Comparison of ENCODE assay signal across 11 cellular contexts in genomic region chr13:113532156-113532806, GRCh38. TPM values are rescaled to one million over a fixed set of nuclear protein-coding genes. Genes with fewer than 3 reads are reported as not detected.
A peak's percentile ranks its signal among the peaks of the same experiment; 100 is the strongest.
DNase-seq lines count a peak whose midpoint lies in the region; ATAC-seq, FAIRE-seq and TF ChIP-seq lines count a peak whose summit lies in the region.
"Had no signal": no experiment of that assay in that cellular context is flagged by ENCODE, and none has a peak within 500 bp of the region (broad histone marks: within the 10 kb centered on the region; RNA-seq: fewer than 3 reads in every experiment).

No MANE protein-coding gene starts in this region.

- H3K4me3 Mint-ChIP-seq in dendritic cell treated with granulocyte-macrophage colony-stimulating factor and Interleukin-4, amounts not matched to agents 40 ng/mL and 50 ng/mL, for 4 days = no peak overlapping the region
- H3K4me3 Mint-ChIP-seq: naive thymus-derived CD4-positive, alpha-beta T cell had no signal

- intact Hi-C loops in Right ventricle myocardium inferior (cut with DNase I) (no loop called here), HepG2 (cut with micrococcal nuclease; ENCODE audit: unreplicated experiment) (no loop called here), esophagus muscularis mucosa (cut with DNase I) (no loop called here)
- intact Hi-C loops in dendritic cell treated with granulocyte-macrophage colony-stimulating factor and Interleukin-4, amounts not matched to agents 40 ng/mL and 50 ng/mL, for 4 days (cut with micrococcal nuclease) = no loop called here

- H3K36me3 Mint-ChIP-seq in dendritic cell treated with granulocyte-macrophage colony-stimulating factor and Interleukin-4, amounts not matched to agents 40 ng/mL and 50 ng/mL, for 4 days (ENCODE audit: low read depth) = peaks cover 94% of the 10 kb centered on the region

- DNase-seq in Right ventricle myocardium inferior (ENCODE audit: missing footprints) (no peak), right atrium auricular region (ENCODE audit: low spot score) (no peak), HepG2 (ENCODE audit: low spot score) (no peak), urothelium cell line (ENCODE audit: low spot score) (peak; percentile 77), esophagus muscularis mucosa (ENCODE audit: extremely low spot score) (no peak), epidermal melanocyte (ENCODE audit: insufficient read length, low spot score) (no peak)
- DNase-seq: dermis blood vessel endothelial cell; naive thymus-derived CD4-positive, alpha-beta T cell; stimulated activated CD4-positive, alpha-beta T cell treated with anti-CD3 and anti-CD28 coated beads, Interleukin-12 subunit alpha, Interleukin-12 subunit beta, amount 100 ng/mL, for 4 hours had no signal

- H3K27me3 ChIP-seq in right atrium auricular region = no peaks in the 10 kb centered on the region
- no peaks in the 10 kb centered on the region for H3K27me3 ChIP-seq in HepG2 (ENCODE audit: control insufficient read depth in 1 of 2, insufficient read depth in 2 of 2, low read length in 2 of 2)
- H3K27me3 ChIP-seq in esophagus muscularis mucosa = no peaks in the 10 kb centered on the region

- ATAC-seq in Right ventricle myocardium inferior (peak; percentile 57), HepG2 (peak; percentile 27), HG02884 (IDR thresholded peaks at IDR 0.05; ENCODE audit: unreplicated experiment) (no peak)
- ATAC-seq: naive thymus-derived CD4-positive, alpha-beta T cell had no signal

- H3K9ac ChIP-seq in HepG2 (ENCODE audit: insufficient read depth, low read depth, low read length) = no peak overlapping the region

- WGBS in HepG2 (ENCODE audit: low lambda C conversion rate) = 96% methylated on average over 14 of the region's 16 CpGs
- 70% methylated on average over 14 of the region's 16 CpGs for WGBS in esophagus muscularis mucosa

- TF ChIP-seq EP300 in HepG2 (IDR thresholded peaks at IDR 0.05; ENCODE audit: low read depth in 2 of 2, low read length in 2 of 2) = no peak
- TF ChIP-seq EP300 in HepG2 (CRISPR knock-in tag; IDR thresholded peaks at IDR 0.05; ENCODE audit: borderline replicate concordance) = no peak
- no peak for TF ChIP-seq EP300 in esophagus muscularis mucosa (IDR thresholded peaks at IDR 0.05)

- no peak for TF ChIP-seq RAD21 in HepG2 (CRISPR knock-in tag; IDR thresholded peaks at IDR 0.05)

- H3K4me3 ChIP-seq in right atrium auricular region = no peak overlapping the region
- H3K4me3 ChIP-seq in HepG2 (replicated peaks in 1 of 3; ENCODE audit: insufficient read depth in 1 of 3, low read depth in 2 of 3, low read length in 3 of 3) = no peak overlapping the region
- H3K4me3 ChIP-seq in esophagus muscularis mucosa = no peak overlapping the region

- in situ Hi-C loops in HepG2 (cut with HindIII; ENCODE audit: extremely low pct_ligation_motif_present, low pct_unique_long_range_greater_than_20kb) = no loop called here

- H3K79me2 ChIP-seq in HepG2 (ENCODE audit: insufficient read depth, low read length) = no peaks in the 10 kb centered on the region

- H3K9me3 Mint-ChIP-seq in dendritic cell treated with granulocyte-macrophage colony-stimulating factor and Interleukin-4, amounts not matched to agents 40 ng/mL and 50 ng/mL, for 4 days = no peaks in the 10 kb centered on the region
- H3K9me3 Mint-ChIP-seq: naive thymus-derived CD4-positive, alpha-beta T cell had no signal

- H3K9me3 ChIP-seq in right atrium auricular region (no peaks in the 10 kb centered on the region), HepG2 (ENCODE audit: low read length) (no peaks in the 10 kb centered on the region), esophagus muscularis mucosa (no peaks in the 10 kb centered on the region)

- no peaks in the 10 kb centered on the region for H4K20me1 ChIP-seq in HepG2 (ENCODE audit: insufficient read depth, low read length)

- CTCF ChIA-PET in HepG2 (lab: Yijun Ruan, JAX; ENCODE audit: low intra/inter-chr PET ratio, low total read pairs) = no interaction called here

- TF ChIP-seq POLR2A in HepG2 (IDR thresholded peaks at IDR 0.05; ENCODE audit: insufficient read depth in 1 of 2, low read depth in 2 of 2, low read length in 2 of 2) (no peak), esophagus muscularis mucosa (IDR thresholded peaks at IDR 0.05; ENCODE audit: low read depth) (no peak)

- H3K27ac ChIP-seq in right atrium auricular region (no peak overlapping the region), HepG2 (ENCODE audit: extremely low read length, insufficient read depth, low read length) (no peak overlapping the region), esophagus muscularis mucosa (replicated peaks in 1 of 4) (peak overlapping the region in 1 of 4 donors; percentile 46)

- POLR2A ChIA-PET in HepG2 (lab: Yijun Ruan, JAX) = no interaction called here

- H3K4me1 ChIP-seq in right atrium auricular region = peaks cover 0 to 4% of the 10 kb centered on the region in 2 donors
- H3K4me1 ChIP-seq in HepG2 (ENCODE audit: insufficient read depth, low read length) = no peaks in the 10 kb centered on the region
- H3K4me1 ChIP-seq in esophagus muscularis mucosa = peaks cover 7 to 15% (median 12%) of the 10 kb centered on the region in 4 donors

- FAIRE-seq in HepG2 (lab: Jason Lieb, UNC) = no peak
- FAIRE-seq in urothelium cell line (lab: Jason Lieb, UNC) = peak; percentile 76

- BruUV-seq in HepG2 (replicated peaks; lab: Mats Ljungman, UMichigan) = no TSS peak

- H3K36me3 ChIP-seq in right atrium auricular region = peaks cover 24% of the 10 kb centered on the region
- H3K36me3 ChIP-seq in HepG2 (replicated peaks in 1 of 2; ENCODE audit: control insufficient read depth in 1 of 2, insufficient read depth in 2 of 2, low read length in 2 of 2) = peaks cover 9 to 39% of the 10 kb centered on the region in 2 experiments; a peak in 3 of 5 replicates
- peaks cover 12 to 72% (median 64%) of the 10 kb centered on the region in 4 donors for H3K36me3 ChIP-seq in esophagus muscularis mucosa

- no peaks in the 10 kb centered on the region for H3K27me3 Mint-ChIP-seq in dendritic cell treated with granulocyte-macrophage colony-stimulating factor and Interleukin-4, amounts not matched to agents 40 ng/mL and 50 ng/mL, for 4 days
- H3K27me3 Mint-ChIP-seq: naive thymus-derived CD4-positive, alpha-beta T cell had no signal

- TF ChIP-seq CTCF in right atrium auricular region (IDR thresholded peaks at IDR 0.05) (no peak), HepG2 (CRISPR knock-in tag; IDR thresholded peaks at IDR 0.05) (no peak), esophagus muscularis mucosa (IDR thresholded peaks at IDR 0.05) (no peak)

- peak overlapping the region; percentile 13 for H3K27ac Mint-ChIP-seq in dendritic cell treated with granulocyte-macrophage colony-stimulating factor and Interleukin-4, amounts not matched to agents 40 ng/mL and 50 ng/mL, for 4 days

- H3K4me2 ChIP-seq in HepG2 (ENCODE audit: low read depth, low read length) = no peak overlapping the region

- H3K4me1 Mint-ChIP-seq in dendritic cell treated with granulocyte-macrophage colony-stimulating factor and Interleukin-4, amounts not matched to agents 40 ng/mL and 50 ng/mL, for 4 days (ENCODE audit: low read depth) = peaks cover 13% of the 10 kb centered on the region

- no peak overlapping the region for H2AFZ ChIP-seq in HepG2 (ENCODE audit: low read length)

RNA-seq across cellular contexts. Expression of gene DCUN1D2, which starts 41.8 kb away (rescaled TPM):
- total RNA-seq in Right ventricle myocardium inferior = 194 TPM
- total RNA-seq in right atrium auricular region = 10 to 100 TPM; 45.3 to 65.5 TPM
- total RNA-seq in HepG2 (2016; rRNA removed; fragmentation: Illumina TruSeq; extraction: Trizol) = 7.4 and 9.6 TPM in 2 replicates
- 12.3 and 13.3 TPM in 2 replicates for total RNA-seq in HepG2 (2016; cell fraction: cytosol; rRNA removed; fragmentation: Illumina TruSeq; extraction: Trizol; ENCODE audit: low read depth)
- total RNA-seq in HepG2 (2016; cell fraction: insoluble cytoplasmic fraction; rRNA removed; fragmentation: Illumina TruSeq; extraction: Trizol) = 6.4 and 10.2 TPM in 2 replicates
- total RNA-seq in HepG2 (2016; cell fraction: membrane; rRNA removed; fragmentation: Illumina TruSeq; extraction: Trizol) = 9.2 and 9.7 TPM in 2 replicates
- 16.2 and 17.5 TPM in 2 replicates for total RNA-seq in HepG2 (2016; cell fraction: nucleus; rRNA removed; fragmentation: Illumina TruSeq; extraction: Trizol)
- polyA plus RNA-seq in HepG2 (2011; rRNA removed) = 9.1 and 11.9 TPM in 2 replicates
- polyA plus RNA-seq in HepG2 (2011; cell fraction: cytosol; rRNA removed) = 7.6 and 8.0 TPM in 2 replicates
- 23.2 and 28.2 TPM in 2 replicates for polyA plus RNA-seq in HepG2 (2011; cell fraction: nucleus; rRNA removed)
- polyA plus RNA-seq in HepG2 (2012) = 11.5 and 12.0 TPM in 2 replicates
- 2.5 and 2.6 TPM in 2 replicates for polyA plus RNA-seq in HepG2 (2016; cell fraction: cytosol; fragmentation: Illumina TruSeq; extraction: Trizol; ENCODE audit: low read depth)
- 7.2 and 9.3 TPM in 2 replicates for polyA plus RNA-seq in HepG2 (2016; cell fraction: insoluble cytoplasmic fraction; fragmentation: Illumina TruSeq; extraction: Trizol; ENCODE audit: low read depth)
- polyA plus RNA-seq in HepG2 (2016; cell fraction: membrane; fragmentation: Illumina TruSeq; extraction: Trizol; ENCODE audit: low read depth) = 4.7 and 5.4 TPM in 2 replicates
- polyA plus RNA-seq in HepG2 (2016; cell fraction: nucleus; fragmentation: Illumina TruSeq; extraction: Trizol; ENCODE audit: insufficient read depth, low read depth) = 56.9 and 58.1 TPM in 2 replicates
- 6.2 and 8.7 TPM in 2 replicates for polyA minus RNA-seq in HepG2 (2011; rRNA and poly(A)+ RNA removed; ENCODE audit: low replicate concordance)
- 2.3 and 2.4 TPM in 2 replicates for polyA minus RNA-seq in HepG2 (2011; cell fraction: cytosol; rRNA and poly(A)+ RNA removed)
- polyA minus RNA-seq in HepG2 (2011; cell fraction: nucleus; rRNA and poly(A)+ RNA removed) = 17.4 and 24.3 TPM in 2 replicates
- 10 to 100 TPM; 13.6 to 32.5 (median 24.5) TPM for total RNA-seq in esophagus muscularis mucosa

RNA-seq across cellular contexts. Expression of gene TFDP1, which starts 52.3 kb away (rescaled TPM):
- total RNA-seq in Right ventricle myocardium inferior (46.7 TPM), right atrium auricular region (10 to 100 TPM; 34.4 to 40.4 TPM), HepG2 (2016; rRNA removed; fragmentation: Illumina TruSeq; extraction: Trizol) (78.3 and 84.2 TPM in 2 replicates), esophagus muscularis mucosa (10 to 100 TPM; 30.7 to 42.2 (median 32.1) TPM)
- 194 and 195 TPM in 2 replicates for total RNA-seq in HepG2 (2016; cell fraction: cytosol; rRNA removed; fragmentation: Illumina TruSeq; extraction: Trizol; ENCODE audit: low read depth)
- total RNA-seq in HepG2 (2016; cell fraction: insoluble cytoplasmic fraction; rRNA removed; fragmentation: Illumina TruSeq; extraction: Trizol) = 67.1 and 88.3 TPM in 2 replicates
- total RNA-seq in HepG2 (2016; cell fraction: membrane; rRNA removed; fragmentation: Illumina TruSeq; extraction: Trizol) = 221 and 222 TPM in 2 replicates
- 49.7 and 57.5 TPM in 2 replicates for total RNA-seq in HepG2 (2016; cell fraction: nucleus; rRNA removed; fragmentation: Illumina TruSeq; extraction: Trizol)
- 31.6 and 38.0 TPM in 2 replicates for polyA plus RNA-seq in HepG2 (2011; rRNA removed)
- polyA plus RNA-seq in HepG2 (2011; cell fraction: cytosol; rRNA removed) = 25.7 and 26.3 TPM in 2 replicates
- polyA plus RNA-seq in HepG2 (2011; cell fraction: nucleus; rRNA removed) = 37.1 and 39.8 TPM in 2 replicates
- polyA plus RNA-seq in HepG2 (2012) = 25.2 and 38.0 TPM in 2 replicates
- 283 and 288 TPM in 2 replicates for polyA plus RNA-seq in HepG2 (2016; cell fraction: cytosol; fragmentation: Illumina TruSeq; extraction: Trizol; ENCODE audit: low read depth)
- polyA plus RNA-seq in HepG2 (2016; cell fraction: insoluble cytoplasmic fraction; fragmentation: Illumina TruSeq; extraction: Trizol; ENCODE audit: low read depth) = 98.5 and 123 TPM in 2 replicates
- 260 and 268 TPM in 2 replicates for polyA plus RNA-seq in HepG2 (2016; cell fraction: membrane; fragmentation: Illumina TruSeq; extraction: Trizol; ENCODE audit: low read depth)
- 93.4 and 97.4 TPM in 2 replicates for polyA plus RNA-seq in HepG2 (2016; cell fraction: nucleus; fragmentation: Illumina TruSeq; extraction: Trizol; ENCODE audit: insufficient read depth, low read depth)
- polyA minus RNA-seq in HepG2 (2011; rRNA and poly(A)+ RNA removed; ENCODE audit: low replicate concordance) = 27.0 and 92.2 TPM in 2 replicates
- 13.8 and 22.4 TPM in 2 replicates for polyA minus RNA-seq in HepG2 (2011; cell fraction: cytosol; rRNA and poly(A)+ RNA removed)
- polyA minus RNA-seq in HepG2 (2011; cell fraction: nucleus; rRNA and poly(A)+ RNA removed) = 24.0 and 26.7 TPM in 2 replicates
